Comparison of ENCODE assay signal across 1 cellular context in genomic region chr3:45778761-45779201, GRCh38.
TF ChIP-seq lines count a peak whose summit lies in the region.

No MANE protein-coding gene starts in this region.

TF ChIP-seq in Ishikawa, 13 proteins besides CTCF, POLR2A, EP300 and RAD21:
- TF ChIP-seq, protein P1, sequence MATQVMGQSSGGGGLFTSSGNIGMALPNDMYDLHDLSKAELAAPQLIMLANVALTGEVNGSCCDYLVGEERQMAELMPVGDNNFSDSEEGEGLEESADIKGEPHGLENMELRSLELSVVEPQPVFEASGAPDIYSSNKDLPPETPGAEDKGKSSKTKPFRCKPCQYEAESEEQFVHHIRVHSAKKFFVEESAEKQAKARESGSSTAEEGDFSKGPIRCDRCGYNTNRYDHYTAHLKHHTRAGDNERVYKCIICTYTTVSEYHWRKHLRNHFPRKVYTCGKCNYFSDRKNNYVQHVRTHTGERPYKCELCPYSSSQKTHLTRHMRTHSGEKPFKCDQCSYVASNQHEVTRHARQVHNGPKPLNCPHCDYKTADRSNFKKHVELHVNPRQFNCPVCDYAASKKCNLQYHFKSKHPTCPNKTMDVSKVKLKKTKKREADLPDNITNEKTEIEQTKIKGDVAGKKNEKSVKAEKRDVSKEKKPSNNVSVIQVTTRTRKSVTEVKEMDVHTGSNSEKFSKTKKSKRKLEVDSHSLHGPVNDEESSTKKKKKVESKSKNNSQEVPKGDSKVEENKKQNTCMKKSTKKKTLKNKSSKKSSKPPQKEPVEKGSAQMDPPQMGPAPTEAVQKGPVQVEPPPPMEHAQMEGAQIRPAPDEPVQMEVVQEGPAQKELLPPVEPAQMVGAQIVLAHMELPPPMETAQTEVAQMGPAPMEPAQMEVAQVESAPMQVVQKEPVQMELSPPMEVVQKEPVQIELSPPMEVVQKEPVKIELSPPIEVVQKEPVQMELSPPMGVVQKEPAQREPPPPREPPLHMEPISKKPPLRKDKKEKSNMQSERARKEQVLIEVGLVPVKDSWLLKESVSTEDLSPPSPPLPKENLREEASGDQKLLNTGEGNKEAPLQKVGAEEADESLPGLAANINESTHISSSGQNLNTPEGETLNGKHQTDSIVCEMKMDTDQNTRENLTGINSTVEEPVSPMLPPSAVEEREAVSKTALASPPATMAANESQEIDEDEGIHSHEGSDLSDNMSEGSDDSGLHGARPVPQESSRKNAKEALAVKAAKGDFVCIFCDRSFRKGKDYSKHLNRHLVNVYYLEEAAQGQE (IDR thresholded peaks at IDR 0.05; ENCODE audit: low read depth): no peak
- TF ChIP-seq ZBTB7A (IDR thresholded peaks at IDR 0.05; ENCODE audit: low read depth) (0 out of 2 replicates have a peak, but pooled peaks have one; percentile 28), NFIC (IDR thresholded peaks at IDR 0.05) (peak; percentile 86), TEAD4 (IDR thresholded peaks at IDR 0.05) (peak; percentile 52; the same call in 1 of the 2 replicates), CEBPB (IDR thresholded peaks at IDR 0.05) (peak; percentile 53; the same call in 1 of the 2 replicates), YY1 (IDR thresholded peaks at IDR 0.05; ENCODE audit: low read depth) (no peak), TAF1 (IDR thresholded peaks at IDR 0.05; ENCODE audit: low read depth) (no peak), EGR1 (IDR thresholded peaks at IDR 0.05) (peak; percentile 71), TCF12 (IDR thresholded peaks at IDR 0.05; ENCODE audit: low read depth) (peak; percentile 77; the same call in 1 of the 2 replicates), CREB1 (IDR thresholded peaks at IDR 0.05; ENCODE audit: low read depth) (no peak), FOXM1 (IDR thresholded peaks at IDR 0.05; ENCODE audit: borderline replicate concordance, low read depth) (no peak; the same call in 1 of the 2 replicates), USF1 (IDR thresholded peaks at IDR 0.05) (no peak)
- TF ChIP-seq, protein P2, sequence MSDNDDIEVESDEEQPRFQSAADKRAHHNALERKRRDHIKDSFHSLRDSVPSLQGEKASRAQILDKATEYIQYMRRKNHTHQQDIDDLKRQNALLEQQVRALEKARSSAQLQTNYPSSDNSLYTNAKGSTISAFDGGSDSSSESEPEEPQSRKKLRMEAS (IDR thresholded peaks at IDR 0.05): no peak; the same call in 1 of the 2 replicates
